8 cellular contexts compared by ENCODE assay signal in genomic region chr3:16480861-16481569, GRCh38. TPM values are rescaled to one million over a fixed set of nuclear protein-coding genes. Genes with fewer than 3 reads are reported as not detected.
DNase-seq lines count a peak whose midpoint lies in the region; ATAC-seq and TF ChIP-seq lines count a peak whose summit lies in the region.

No MANE protein-coding gene starts in this region.

- H3K9me3 Mint-ChIP-seq in activated CD4-positive, alpha-beta T cell treated with anti-CD3 and anti-CD28 coated beads for 36 hours (ENCODE audit: low read depth) = no peaks in the 10 kb centered on the region
- H3K9me3 Mint-ChIP-seq in dendritic cell treated with granulocyte-macrophage colony-stimulating factor and Interleukin-4, amounts not matched to agents 40 ng/mL and 50 ng/mL, for 4 days = no peaks in the 10 kb centered on the region

- H2AFZ ChIP-seq in Karpas-422 (ENCODE audit: low read length) = no peak overlapping the region
- no peak overlapping the region for H2AFZ ChIP-seq in smooth muscle cell (ENCODE audit: low read depth)

- H3K4me1 ChIP-seq in Karpas-422 (ENCODE audit: low read length) = peaks cover 100% of the 10 kb centered on the region
- peaks cover 20% of the 10 kb centered on the region for H3K4me1 ChIP-seq in smooth muscle cell (ENCODE audit: low read depth)
- H3K4me1 ChIP-seq in testis = no peaks in the 10 kb centered on the region

- H3K36me3 ChIP-seq in Karpas-422 (ENCODE audit: insufficient read depth, low read length) (peaks cover 86% of the 10 kb centered on the region), smooth muscle cell (ENCODE audit: low read depth) (no peaks in the 10 kb centered on the region), testis (ENCODE audit: low read depth, missing control alignments) (no peaks in the 10 kb centered on the region)

- H3K9ac ChIP-seq in Karpas-422 (ENCODE audit: low read length) (0 out of 2 replicates have a peak overlapping the region, but pooled peaks have one; percentile 48), smooth muscle cell (ENCODE audit: low read depth) (no peak overlapping the region)

- no peak for TF ChIP-seq POLR2A in testis (IDR thresholded peaks at IDR 0.05)

- POLR2A ChIA-PET in activated CD4-positive, alpha-beta T cell treated with anti-CD3 and anti-CD28 coated beads for 36 hours (lab: Charles Lee) = interaction anchor here (0.7 kb wide), 1 partner anchor 227 kb away, joined by 3 read pairs; no protein-coding TSS in a partner anchor

- no peaks in the 10 kb centered on the region for H3K27me3 Mint-ChIP-seq in activated CD4-positive, alpha-beta T cell treated with anti-CD3 and anti-CD28 coated beads for 36 hours
- no peaks in the 10 kb centered on the region for H3K27me3 Mint-ChIP-seq in dendritic cell treated with granulocyte-macrophage colony-stimulating factor and Interleukin-4, amounts not matched to agents 40 ng/mL and 50 ng/mL, for 4 days

- peaks cover 84% of the 10 kb centered on the region for H3K4me1 Mint-ChIP-seq in activated CD4-positive, alpha-beta T cell treated with anti-CD3 and anti-CD28 coated beads for 36 hours
- H3K4me1 Mint-ChIP-seq in dendritic cell treated with granulocyte-macrophage colony-stimulating factor and Interleukin-4, amounts not matched to agents 40 ng/mL and 50 ng/mL, for 4 days (ENCODE audit: low read depth) = peaks cover 47% of the 10 kb centered on the region

- H3K27me3 ChIP-seq in Karpas-422 (ENCODE audit: low read length) (no peaks in the 10 kb centered on the region), smooth muscle cell (ENCODE audit: low read depth) (no peaks in the 10 kb centered on the region), testis (no peaks in the 10 kb centered on the region)

- CTCF ChIA-PET in activated CD4-positive, alpha-beta T cell treated with anti-CD3 and anti-CD28 coated beads for 36 hours (lab: Charles Lee) = interaction anchor here (0.6 kb wide), 1 partner anchor 669 kb away, joined by 3 read pairs; no protein-coding TSS in a partner anchor

- H3K79me2 ChIP-seq in Karpas-422 (ENCODE audit: low read length) (peaks cover 100% of the 10 kb centered on the region), smooth muscle cell (ENCODE audit: low read depth) (no peaks in the 10 kb centered on the region)

- peak overlapping the region; percentile 91 for H3K27ac Mint-ChIP-seq in activated CD4-positive, alpha-beta T cell treated with anti-CD3 and anti-CD28 coated beads for 36 hours
- peak overlapping the region; percentile 72 for H3K27ac Mint-ChIP-seq in dendritic cell treated with granulocyte-macrophage colony-stimulating factor and Interleukin-4, amounts not matched to agents 40 ng/mL and 50 ng/mL, for 4 days

- TF ChIP-seq CTCF in smooth muscle cell (IDR thresholded peaks at IDR 0.05; ENCODE audit: borderline replicate concordance, insufficient read depth, poor library complexity, severe bottlenecking) (no peak), testis (IDR thresholded peaks at IDR 0.05) (no peak)

- H3K4me2 ChIP-seq in Karpas-422 (ENCODE audit: low read depth, low read length, poor library complexity, severe bottlenecking) = peak overlapping the region; percentile 62
- peak overlapping the region; percentile 35 for H3K4me2 ChIP-seq in smooth muscle cell

- 34% methylated on average over 5 of the region's 5 CpGs for WGBS in smooth muscle cell (ENCODE audit: low lambda C conversion rate)
- WGBS in testis, 2 donors = 52 to 54% methylated on average over 5 of the region's 5 CpGs

- no peaks in the 10 kb centered on the region for H3K9me2 ChIP-seq in Karpas-422 (replicated peaks; ENCODE audit: insufficient read depth, low read length)

- ATAC-seq in activated CD4-positive, alpha-beta T cell treated with anti-CD3 and anti-CD28 coated beads for 36 hours = peak; percentile 17
- no peak for ATAC-seq in GM18861 (IDR thresholded peaks at IDR 0.05; ENCODE audit: unreplicated experiment)

- peak overlapping the region; percentile 37 for H3K4me3 Mint-ChIP-seq in activated CD4-positive, alpha-beta T cell treated with anti-CD3 and anti-CD28 coated beads for 36 hours
- H3K4me3 Mint-ChIP-seq in dendritic cell treated with granulocyte-macrophage colony-stimulating factor and Interleukin-4, amounts not matched to agents 40 ng/mL and 50 ng/mL, for 4 days = peak overlapping the region; percentile 10

- H4K20me1 ChIP-seq in Karpas-422 (ENCODE audit: insufficient read depth, low read depth, low read length) (no peaks in the 10 kb centered on the region; the same call in 1 of the 2 replicates), smooth muscle cell (ENCODE audit: low read depth) (no peaks in the 10 kb centered on the region)

- H3K27ac ChIP-seq in Karpas-422 (ENCODE audit: low read length) (peak overlapping the region; percentile 86), smooth muscle cell (ENCODE audit: low read depth) (no peak overlapping the region), testis (no peak overlapping the region)

- intact Hi-C loops in activated CD4-positive, alpha-beta T cell treated with anti-CD3 and anti-CD28 coated beads for 36 hours (cut with DNase I, micrococcal nuclease) = no loop called here
- intact Hi-C loops in dendritic cell treated with granulocyte-macrophage colony-stimulating factor and Interleukin-4, amounts not matched to agents 40 ng/mL and 50 ng/mL, for 4 days (cut with micrococcal nuclease) = no loop called here
- intact Hi-C loops in testis (cut with DNase I; ENCODE audit: low total_unique reads) = no loop called here

- H3K9me3 ChIP-seq in Karpas-422 (ENCODE audit: low read length) (no peaks in the 10 kb centered on the region), smooth muscle cell (replicated peaks; ENCODE audit: low read depth) (no peaks in the 10 kb centered on the region), testis (no peaks in the 10 kb centered on the region)

- no peaks in the 10 kb centered on the region for H3F3A ChIP-seq in smooth muscle cell (ENCODE audit: low read depth)

- H3K36me3 Mint-ChIP-seq in activated CD4-positive, alpha-beta T cell treated with anti-CD3 and anti-CD28 coated beads for 36 hours (ENCODE audit: low read depth) = peaks cover 64% of the 10 kb centered on the region
- peaks cover 31% of the 10 kb centered on the region for H3K36me3 Mint-ChIP-seq in dendritic cell treated with granulocyte-macrophage colony-stimulating factor and Interleukin-4, amounts not matched to agents 40 ng/mL and 50 ng/mL, for 4 days (ENCODE audit: low read depth)

- no peak for DNase-seq in activated CD4-positive, alpha-beta T cell treated with anti-CD3 and anti-CD28 coated beads for 36 hours
- no peak for DNase-seq in activated CD4-positive, alpha-beta T cell treated with anti-CD3 and anti-CD28 coated beads for 1 hour
- DNase-seq in Karpas-422 = no peak
- no peak for DNase-seq in smooth muscle cell (lab: John Stamatoyannopoulos, UW; ENCODE audit: unreplicated experiment)
- no peak for DNase-seq in SIG-M5 (lab: John Stamatoyannopoulos, UW)
- DNase-seq in testis = no peak

- H3K4me3 ChIP-seq in Karpas-422 (ENCODE audit: low read length) (no peak overlapping the region), smooth muscle cell (no peak overlapping the region), testis (no peak overlapping the region)

RNA-seq across cellular contexts. Expression of gene RFTN1, which starts 32.5 kb away (rescaled TPM):
- 100 to 1,000 TPM; 101 to 113 TPM for total RNA-seq in activated CD4-positive, alpha-beta T cell treated with anti-CD3 and anti-CD28 coated beads for 36 hours
- total RNA-seq in Karpas-422 (2014; rRNA removed; shearing (Covaris generic); ENCODE audit: low replicate concordance) = 291 and 375 TPM in 2 replicates
- total RNA-seq in smooth muscle cell (35.6 and 37.7 TPM in 2 replicates), testis (10 to 100 TPM; 20.8 to 25.7 TPM)
- polyA plus RNA-seq in smooth muscle cell (21.7 and 22.8 TPM in 2 replicates), testis (ENCODE audit: insufficient read depth, low read depth, low replicate concordance) (22.2 TPM)
